Comparison of ENCODE assay signal across 12 cellular contexts in the genomic region with DNA sequence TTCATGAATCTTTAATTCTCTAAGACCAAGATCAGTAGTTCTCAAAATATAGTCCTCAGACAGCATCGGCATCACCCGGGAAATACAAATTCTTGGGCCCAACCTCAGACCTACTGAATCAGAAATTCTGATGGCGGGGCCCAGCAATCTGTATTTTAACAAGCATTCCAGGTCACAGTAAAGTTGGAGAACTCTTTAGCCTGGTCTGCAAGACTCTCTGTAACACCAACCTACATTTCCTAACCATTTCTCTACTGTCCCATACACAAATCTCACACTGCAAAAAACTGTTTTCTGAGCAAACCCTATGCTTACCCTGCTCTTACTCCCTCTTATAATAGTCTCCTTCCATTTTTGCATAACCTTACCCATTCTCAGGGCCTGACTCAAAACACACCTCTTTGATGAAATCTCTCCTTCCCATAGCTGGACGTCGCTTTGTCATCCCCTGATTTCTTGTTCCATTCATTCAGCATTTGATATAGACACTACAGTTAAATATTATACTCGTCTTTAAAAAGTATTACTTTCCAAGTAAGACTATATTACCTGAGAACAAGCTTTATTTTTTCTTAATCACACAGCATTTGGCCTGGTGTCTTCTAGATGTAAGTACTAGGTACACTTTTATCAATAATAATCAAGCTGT.
DNase-seq lines count a peak whose midpoint lies in the region; ATAC-seq lines count a peak whose summit lies in the region.
"Had no signal": no experiment of that assay in that cellular context is flagged by ENCODE, and none has a peak within 500 bp of the region (broad histone marks: within the 10 kb centered on the region; RNA-seq: fewer than 3 reads in every experiment).

No MANE protein-coding gene starts in this region.

- H3K4me3 Mint-ChIP-seq in CD8-positive, alpha-beta memory T cell: no peak overlapping the region

- CTCF ChIA-PET in CD8-positive, alpha-beta memory T cell (lab: Charles Lee): no interaction called here

- in situ Hi-C loops in ACHN (cut with HindIII; ENCODE audit: low pct_ligation_motif_present, low pct_unique_long_range_greater_than_20kb, low sequenced_read_pairs): no loop called here

- peaks cover 23 to 81% (median 39%) of the 10 kb centered on the region in 3 donors for H3K36me3 Mint-ChIP-seq in CD8-positive, alpha-beta memory T cell

- ATAC-seq in GM18867 (IDR thresholded peaks at IDR 0.05; ENCODE audit: unreplicated experiment) (peak; percentile 53), GM21825 (IDR thresholded peaks at IDR 0.05; ENCODE audit: unreplicated experiment) (peak; percentile 52), HG03457 (IDR thresholded peaks at IDR 0.05; ENCODE audit: unreplicated experiment) (peak; percentile 27)
- ATAC-seq: left lobe of liver had no signal

- no peaks in the 10 kb centered on the region for H3K27me3 ChIP-seq in CD8-positive, alpha-beta memory T cell (ENCODE audit: insufficient read depth, low read length, poor library complexity, severe bottlenecking)
- H3K27me3 ChIP-seq: BLaER1 treated with 17β-estradiol and CSF1 and Interleukin-3, amounts not matched to agents 10 nM and 100 nM; cardiac muscle cell had no signal

- H3K27ac Mint-ChIP-seq in CD8-positive, alpha-beta memory T cell: peak overlapping the region in 5 of 8 donors; percentile 0 to 89 (median 45)

- H3K4me3 ChIP-seq in CD8-positive, alpha-beta memory T cell (ENCODE audit: low read length): no peak overlapping the region
- H3K4me3 ChIP-seq: BLaER1 treated with 17β-estradiol and CSF1 and Interleukin-3, amounts not matched to agents 10 nM and 100 nM; cardiac muscle cell; SK-N-MC had no signal

- H3K4me1 ChIP-seq in CD8-positive, alpha-beta memory T cell (ENCODE audit: insufficient read depth, low read length): no peaks in the 10 kb centered on the region

- POLR2A ChIA-PET in CD8-positive, alpha-beta memory T cell (lab: Charles Lee): no interaction called here

- peaks cover 0 to 2% of the 10 kb centered on the region in 2 donors for H3K27me3 Mint-ChIP-seq in CD8-positive, alpha-beta memory T cell

- H3K36me3 ChIP-seq in CD8-positive, alpha-beta memory T cell (ENCODE audit: insufficient read depth, low read length): peaks cover 19% of the 10 kb centered on the region

- no peak for DNase-seq in CD8-positive, alpha-beta memory T cell
- no peak for DNase-seq in HPDE6-E6E7 (ENCODE audit: extremely low spot score)
- no peak for DNase-seq in ACHN
- DNase-seq in NCI-H774 (lab: John Stamatoyannopoulos, UW): no peak
- no peak for DNase-seq in stimulated activated CD8-positive, alpha-beta memory T cell treated with anti-CD3 and anti-CD28 coated beads, Interleukin-4, amount 100 ng/mL, for 48 hours

- no peaks in the 10 kb centered on the region for H3K9me3 ChIP-seq in CD8-positive, alpha-beta memory T cell (ENCODE audit: low read length)

- no peaks in the 10 kb centered on the region for H3K9me3 Mint-ChIP-seq in CD8-positive, alpha-beta memory T cell

- no peak overlapping the region for H3K27ac ChIP-seq in CD8-positive, alpha-beta memory T cell (ENCODE audit: low read depth, low read length)
- H3K27ac ChIP-seq: BLaER1 treated with 17β-estradiol and CSF1 and Interleukin-3, amounts not matched to agents 10 nM and 100 nM; cardiac muscle cell; SK-N-MC had no signal

- H3K4me1 Mint-ChIP-seq in CD8-positive, alpha-beta memory T cell: no peaks in the 10 kb centered on the region
